ENCODE assay signal across 19 cellular contexts in genomic region chr21:37873655-37874054, GRCh38. TPM values are rescaled to one million over a fixed set of nuclear protein-coding genes. Genes with fewer than 3 reads are reported as not detected.
A peak's percentile ranks its signal among the peaks of the same experiment; 100 is the strongest.
DNase-seq lines count a peak whose midpoint lies in the region; ATAC-seq and TF ChIP-seq lines count a peak whose summit lies in the region.
"Had no signal": no experiment of that assay in that cellular context is flagged by ENCODE, and none has a peak within 500 bp of the region (broad histone marks: within the 10 kb centered on the region; RNA-seq: fewer than 3 reads in every experiment).

No MANE protein-coding gene starts in this region.

- TF ChIP-seq CTCF in BJ (IDR thresholded peaks at IDR 0.05; ENCODE audit: insufficient read depth, low read depth, low read length): peak; percentile 31; the same call in 1 of the 2 replicates
- peak; percentile 47 for TF ChIP-seq CTCF in choroid plexus epithelial cell (conservative IDR thresholded peaks at IDR 0.05; ENCODE audit: low read depth, low read length)
- TF ChIP-seq CTCF in right lobe of liver (IDR thresholded peaks at IDR 0.05): peak; percentile 6 to 36 (median 14)
- no peak for TF ChIP-seq CTCF in prostate gland (IDR thresholded peaks at IDR 0.05)

- H3K4me3 ChIP-seq in BJ (ENCODE audit: low read depth, low read length) (no peak overlapping the region), choroid plexus epithelial cell (ENCODE audit: low read depth, low read length) (no peak overlapping the region), right lobe of liver (no peak overlapping the region), prostate gland (no peak overlapping the region)
- H3K4me3 ChIP-seq in CD4-positive, alpha-beta memory T cell (ENCODE audit: low read length in 2 of 2): no peak overlapping the region
- H3K4me3 ChIP-seq: BLaER1 treated with 17β-estradiol and CSF1 and Interleukin-3, amounts not matched to agents 10 nM and 100 nM had no signal

- no peaks in the 10 kb centered on the region for H3K4me1 ChIP-seq in right lobe of liver
- no peaks in the 10 kb centered on the region for H3K4me1 ChIP-seq in prostate gland (replicated peaks)
- H3K4me1 ChIP-seq in CD4-positive, alpha-beta memory T cell (ENCODE audit: insufficient read depth, low read length): no peaks in the 10 kb centered on the region
- H3K4me1 ChIP-seq: parathyroid adenoma had no signal

- POLR2A ChIA-PET in BJ (lab: Charles Lee): interaction anchor here (0.6 kb wide), 1 partner anchor 18 kb away, joined by 4 read pairs; no protein-coding TSS in a partner anchor
- POLR2A ChIA-PET in CD4-positive, alpha-beta memory T cell (lab: Charles Lee; ENCODE audit: partially characterized antibody): no interaction called here
- POLR2A ChIA-PET in activated CD8-positive, alpha-beta T cell treated with anti-CD3 and anti-CD28 coated beads, Interleukin-2, amount 10 ng/mL, durations not matched to agents 7 days and 5 days (lab: Charles Lee): no interaction called here

- H3K9me3 ChIP-seq in right lobe of liver (no peaks in the 10 kb centered on the region), prostate gland (no peaks in the 10 kb centered on the region)
- H3K9me3 ChIP-seq in CD4-positive, alpha-beta memory T cell (ENCODE audit: control insufficient read depth in 1 of 2, low read length in 2 of 2): no peaks in the 10 kb centered on the region
- H3K9me3 ChIP-seq: BLaER1 treated with 17β-estradiol and CSF1 and Interleukin-3, amounts not matched to agents 10 nM and 100 nM had no signal

- H3K9me3 Mint-ChIP-seq in CD4-positive, alpha-beta memory T cell: peaks cover 0 to 2% (median 0%) of the 10 kb centered on the region in 8 donors
- H3K9me3 Mint-ChIP-seq in activated CD8-positive, alpha-beta T cell treated with anti-CD3 and anti-CD28 coated beads, Interleukin-2, amount 10 ng/mL, durations not matched to agents 7 days and 5 days (ENCODE audit: insufficient read depth): no peaks in the 10 kb centered on the region

- no peaks in the 10 kb centered on the region for H3K36me3 ChIP-seq in BJ (ENCODE audit: control insufficient read depth, insufficient read depth, low read length)
- H3K36me3 ChIP-seq in right lobe of liver: no peaks in the 10 kb centered on the region
- no peaks in the 10 kb centered on the region for H3K36me3 ChIP-seq in prostate gland
- H3K36me3 ChIP-seq in CD4-positive, alpha-beta memory T cell (ENCODE audit: insufficient read depth, low read length): no peaks in the 10 kb centered on the region
- H3K36me3 ChIP-seq: BLaER1 treated with 17β-estradiol and CSF1 and Interleukin-3, amounts not matched to agents 10 nM and 100 nM had no signal

- H3K27me3 ChIP-seq in BJ (ENCODE audit: control insufficient read depth, insufficient read depth, low read length) (no peaks in the 10 kb centered on the region), right lobe of liver (no peaks in the 10 kb centered on the region), prostate gland (replicated peaks; ENCODE audit: insufficient read depth) (no peaks in the 10 kb centered on the region)
- H3K27me3 ChIP-seq in CD4-positive, alpha-beta memory T cell (ENCODE audit: insufficient read depth, low read length): no peaks in the 10 kb centered on the region
- H3K27me3 ChIP-seq: BLaER1 treated with 17β-estradiol and CSF1 and Interleukin-3, amounts not matched to agents 10 nM and 100 nM had no signal

- WGBS in right lobe of liver (ENCODE audit: insufficient coverage, low coverage, low lambda C conversion rate, missing lambda C conversion rate): 65% methylated on average over 3 of the region's 3 CpGs
- WGBS in prostate gland: 79% methylated on average over 3 of the region's 3 CpGs

- CTCF ChIA-PET in BJ (lab: Yijun Ruan, JAX): interaction anchor here (0.8 to 1.4 kb wide), 5 partner anchors 10 to 162 kb away, joined by 3 to 4 read pairs (median 4); no protein-coding TSS in a partner anchor
- CTCF ChIA-PET in CD4-positive, alpha-beta memory T cell (lab: Charles Lee; ENCODE audit: partially characterized antibody): no interaction called here
- CTCF ChIA-PET in activated CD8-positive, alpha-beta T cell treated with anti-CD3 and anti-CD28 coated beads, Interleukin-2, amount 10 ng/mL, durations not matched to agents 7 days and 5 days (lab: Charles Lee): no interaction called here

- TF ChIP-seq POLR2A in right lobe of liver (IDR thresholded peaks at IDR 0.05) (no peak), prostate gland (IDR thresholded peaks at IDR 0.05) (no peak)

- H3K4me3 Mint-ChIP-seq in CD4-positive, alpha-beta memory T cell: no peak overlapping the region
- no peak overlapping the region for H3K4me3 Mint-ChIP-seq in activated CD8-positive, alpha-beta T cell treated with anti-CD3 and anti-CD28 coated beads, Interleukin-2, amount 10 ng/mL, durations not matched to agents 7 days and 5 days

- DNase-seq in BJ (ENCODE audit: low read depth) (no peak), M059J (ENCODE audit: low read depth) (peak; percentile 44), choroid plexus epithelial cell (ENCODE audit: low read depth) (peak; percentile 38), right lobe of liver (no peak), prostate gland (ENCODE audit: low spot score) (no peak), NCI-H446 treated with DMSO at 0.1 percent for 48 hours (lab: John Stamatoyannopoulos, UW) (no peak)
- no peak for DNase-seq in CD4-positive, alpha-beta memory T cell
- no peak for DNase-seq in activated CD8-positive, alpha-beta T cell treated with anti-CD3 and anti-CD28 coated beads, Interleukin-2, amount 10 ng/mL, durations not matched to agents 7 days and 5 days
- DNase-seq: activated CD4-positive, alpha-beta T cell treated with anti-CD3 and anti-CD28 coated beads, Interleukin-2, amount 50 U/mL, for 48 hours; activated gamma-delta T cell; aorta; DMS79 treated with DMSO at 0.1 percent for 48 hours; foreskin melanocyte; HCEC 1CT; NCI-H1930; stimulated activated CD4-positive, alpha-beta T cell treated with anti-CD3 and anti-CD28 coated beads, Interleukin-12 subunit alpha, Interleukin-12 subunit beta, amount 100 ng/mL, for 4 hours had no signal

- H3K4me1 Mint-ChIP-seq in CD4-positive, alpha-beta memory T cell: no peaks in the 10 kb centered on the region
- H3K4me1 Mint-ChIP-seq in activated CD8-positive, alpha-beta T cell treated with anti-CD3 and anti-CD28 coated beads, Interleukin-2, amount 10 ng/mL, durations not matched to agents 7 days and 5 days (ENCODE audit: low read depth): no peaks in the 10 kb centered on the region

- H3K27ac ChIP-seq in right lobe of liver (no peak overlapping the region), prostate gland (no peak overlapping the region)
- no peak overlapping the region for H3K27ac ChIP-seq in CD4-positive, alpha-beta memory T cell (ENCODE audit: low read depth, low read length)
- H3K27ac ChIP-seq: BLaER1 treated with 17β-estradiol and CSF1 and Interleukin-3, amounts not matched to agents 10 nM and 100 nM; parathyroid adenoma had no signal

- ATAC-seq in right lobe of liver: peak in 3 of 4 donors; percentile 43 to 75 (median 58)
- no peak for ATAC-seq in activated CD8-positive, alpha-beta T cell treated with anti-CD3 and anti-CD28 coated beads, Interleukin-2, amount 10 ng/mL, durations not matched to agents 7 days and 5 days
- ATAC-seq: Right ventricle myocardium inferior had no signal

- no peak overlapping the region for H3K27ac Mint-ChIP-seq in CD4-positive, alpha-beta memory T cell
- H3K27ac Mint-ChIP-seq in activated CD8-positive, alpha-beta T cell treated with anti-CD3 and anti-CD28 coated beads, Interleukin-2, amount 10 ng/mL, durations not matched to agents 7 days and 5 days: no peak overlapping the region

- no peaks in the 10 kb centered on the region for H3K36me3 Mint-ChIP-seq in CD4-positive, alpha-beta memory T cell
- H3K36me3 Mint-ChIP-seq in activated CD8-positive, alpha-beta T cell treated with anti-CD3 and anti-CD28 coated beads, Interleukin-2, amount 10 ng/mL, durations not matched to agents 7 days and 5 days (ENCODE audit: low read depth): no peaks in the 10 kb centered on the region

- peaks cover 0 to 3% of the 10 kb centered on the region in 2 donors for H3K27me3 Mint-ChIP-seq in CD4-positive, alpha-beta memory T cell
- H3K27me3 Mint-ChIP-seq in activated CD8-positive, alpha-beta T cell treated with anti-CD3 and anti-CD28 coated beads, Interleukin-2, amount 10 ng/mL, durations not matched to agents 7 days and 5 days (ENCODE audit: low read depth): no peaks in the 10 kb centered on the region

- intact Hi-C loops in right lobe of liver (cut with DNase I) (no loop called here), prostate gland (cut with DNase I) (no loop called here)
- intact Hi-C loops in CD4-positive, alpha-beta memory T cell (cut with micrococcal nuclease): no loop called here

RNA-seq across cellular contexts. Expression of gene KCNJ6, which starts 42.6 kb away (rescaled TPM):
- polyA plus RNA-seq in BJ (2011; rRNA removed): 0.01 TPM in 2 replicates
- polyA minus RNA-seq in BJ (2011; rRNA and poly(A)+ RNA removed): 0.05 TPM in 1 of 2 replicates, not detected in the other
- 0.12 and 0.15 TPM in 2 replicates for total RNA-seq in M059J (2014; rRNA removed; shearing (Covaris generic))
- total RNA-seq in right lobe of liver (under 1 TPM in 2 of 6 experiments, not detected in 4; under 0.01 to 0.12 TPM), prostate gland (under 1 TPM; 0.23 to 0.36 TPM)
- not detected for total RNA-seq in CD4-positive, alpha-beta memory T cell
- not detected for polyA plus RNA-seq in CD4-positive, alpha-beta memory T cell
- total RNA-seq in activated CD8-positive, alpha-beta T cell treated with anti-CD3 and anti-CD28 coated beads, Interleukin-2, amount 10 ng/mL, durations not matched to agents 7 days and 5 days: not detected
- total RNA-seq: Right ventricle myocardium inferior had no signal
- polyA plus RNA-seq: aorta had no signal

Comparison
In these comparisons a context has a peak if more than half of its experiments do, and no peak if none do; other contexts are left out.
1. DNase-seq: peak in M059J (single experiment) and choroid plexus epithelial cell (single experiment); none in BJ (single experiment), right lobe of liver (0 of 3), prostate gland (single experiment), NCI-H446 treated with DMSO at 0.1 percent for 48 hours (single experiment), CD4-positive, alpha-beta memory T cell (0 of 5) and activated CD8-positive, alpha-beta T cell treated with anti-CD3 and anti-CD28 coated beads, Interleukin-2, amount 10 ng/mL, durations not matched to agents 7 days and 5 days (single experiment).
2. CTCF ChIP-seq: peak in BJ (single experiment), choroid plexus epithelial cell (single experiment) and right lobe of liver (4 of 4); none in prostate gland (0 of 4).